1 cellular context compared by ENCODE assay signal in the genomic region with DNA sequence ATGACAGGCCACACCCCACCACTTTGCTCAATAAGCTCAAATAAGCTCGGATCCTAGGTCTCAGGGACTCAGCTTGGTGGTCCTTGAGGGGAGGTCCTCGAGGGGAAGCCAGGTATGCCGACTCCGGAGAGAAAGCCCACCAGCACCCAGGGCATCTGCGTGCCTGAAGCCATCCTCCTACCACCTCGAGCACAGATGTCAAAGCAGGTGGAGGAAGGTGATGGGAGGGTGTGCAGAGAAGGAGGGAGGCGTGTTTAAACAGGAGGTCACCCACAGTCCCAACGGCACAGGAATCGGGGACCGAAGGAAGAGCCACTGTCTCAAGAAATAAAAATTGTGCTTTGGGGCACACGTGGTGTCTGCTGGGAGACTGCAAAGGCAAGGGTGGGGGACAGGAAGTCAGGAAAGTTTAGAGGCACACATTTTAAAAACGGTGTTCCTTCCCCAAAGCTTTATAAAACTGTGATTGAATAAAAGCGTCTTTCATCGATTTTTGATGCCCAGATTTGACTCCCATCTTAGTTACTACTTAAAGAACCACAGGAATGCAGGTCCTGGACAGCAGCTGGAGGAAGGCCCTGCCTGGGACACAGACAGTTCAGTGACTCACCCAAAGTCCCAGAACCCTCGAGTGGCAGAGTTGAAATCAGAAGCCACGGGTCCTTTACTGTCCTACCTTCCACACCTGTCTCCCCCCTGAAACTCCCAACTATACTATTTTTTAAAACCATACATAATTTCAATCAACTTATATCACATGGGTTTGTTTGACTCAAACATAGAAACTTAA.
TF ChIP-seq lines count a peak whose summit lies in the region.

No MANE protein-coding gene starts in this region.

TF ChIP-seq in HCT116, 20 proteins besides CTCF, POLR2A, EP300 and RAD21:
- no peak for TF ChIP-seq EGR1 (IDR thresholded peaks at IDR 0.05; ENCODE audit: low read depth)
- no peak for TF ChIP-seq CBX3 (IDR thresholded peaks at IDR 0.05; ENCODE audit: low read depth)
- TF ChIP-seq POLR2AphosphoS5 (IDR thresholded peaks at IDR 0.05; ENCODE audit: low read depth, low read length): no peak
TF ChIP-seq in HCT116: peak in this region for 0.
